Comparison of ENCODE assay signal across 7 cellular contexts in genomic region chr5:79612667-79613190, GRCh38. TPM values are rescaled to one million over a fixed set of nuclear protein-coding genes. Genes with fewer than 3 reads are reported as not detected.
DNase-seq lines count a peak whose midpoint lies in the region; ATAC-seq and TF ChIP-seq lines count a peak whose summit lies in the region.

No MANE protein-coding gene starts in this region.

- no peak for TF ChIP-seq POLR2A in esophagus squamous epithelium (IDR thresholded peaks at IDR 0.05)

- H3K9me3 ChIP-seq in SJSA1 (replicated peaks) (peaks cover 5% of the 10 kb centered on the region), esophagus squamous epithelium (peaks cover 0 to 6% (median 4%) of the 10 kb centered on the region in 3 donors), osteoblast (ENCODE audit: low read depth, low read length) (no peaks in the 10 kb centered on the region)

- ATAC-seq in GM18858 (IDR thresholded peaks at IDR 0.05; ENCODE audit: unreplicated experiment) (peak; percentile 10), HG02763 (IDR thresholded peaks at IDR 0.05; ENCODE audit: unreplicated experiment) (peak; percentile 6)

- intact Hi-C loops in esophagus squamous epithelium (cut with DNase I) = no loop called here

- no peaks in the 10 kb centered on the region for H3K27me3 ChIP-seq in SJSA1 (replicated peaks)
- no peaks in the 10 kb centered on the region for H3K27me3 ChIP-seq in esophagus squamous epithelium
- no peaks in the 10 kb centered on the region for H3K27me3 ChIP-seq in osteoblast (ENCODE audit: insufficient read depth, low read length)

- H3K36me3 ChIP-seq in SJSA1 = peaks cover 31% of the 10 kb centered on the region
- peaks cover 0 to 28% (median 0%) of the 10 kb centered on the region in 3 donors for H3K36me3 ChIP-seq in esophagus squamous epithelium
- peaks cover 13% of the 10 kb centered on the region for H3K36me3 ChIP-seq in osteoblast (ENCODE audit: insufficient read depth, low read length)

- peaks cover 53% of the 10 kb centered on the region for H3K79me2 ChIP-seq in osteoblast (ENCODE audit: insufficient read depth, low read length)

- peaks cover 6% of the 10 kb centered on the region for H4K20me1 ChIP-seq in osteoblast (ENCODE audit: insufficient read depth, low read length)

- H3K4me2 ChIP-seq in osteoblast (ENCODE audit: insufficient read depth, low read length) = peak overlapping the region; percentile 90

- TF ChIP-seq CTCF in esophagus squamous epithelium (IDR thresholded peaks at IDR 0.05) (no peak), osteoblast (IDR thresholded peaks at IDR 0.05; ENCODE audit: extremely low read depth, low read depth, low read length) (no peak)

- H3K4me1 ChIP-seq in SJSA1 (replicated peaks) (peaks cover 5% of the 10 kb centered on the region), esophagus squamous epithelium (peaks cover 7 to 38% (median 12%) of the 10 kb centered on the region in 3 donors), osteoblast (ENCODE audit: insufficient read depth, low read length) (peaks cover 10% of the 10 kb centered on the region)

- H3K27ac ChIP-seq in SJSA1 = peak overlapping the region; percentile 89
- H3K27ac ChIP-seq in esophagus squamous epithelium = peak overlapping the region; percentile 91 to 92 (median 91)
- peak overlapping the region; percentile 94 for H3K27ac ChIP-seq in osteoblast (ENCODE audit: low read depth, low read length)

- H2AFZ ChIP-seq in osteoblast (ENCODE audit: low read length) = peak overlapping the region; percentile 98

- H3K4me3 ChIP-seq in SJSA1 (peak overlapping the region; percentile 90), esophagus squamous epithelium (peak overlapping the region; percentile 59 to 82 (median 72)), osteoblast (ENCODE audit: insufficient read depth, low read length) (peak overlapping the region; percentile 96)

- 0% methylated on average over 7 to 14 of the region's 24 CpGs for WGBS in esophagus squamous epithelium, 2 donors

- DNase-seq in SJSA1 (ENCODE audit: low read depth in 1 of 2, low spot score in 2 of 2) (no peak), esophagus squamous epithelium (lab: John Stamatoyannopoulos, UW) (no peak), osteoblast (ENCODE audit: insufficient read length, low spot score, missing footprints) (peak; percentile 71), NCI-H2107 (lab: John Stamatoyannopoulos, UW) (no peak), NK-92 (lab: John Stamatoyannopoulos, UW; ENCODE audit: unreplicated experiment) (no peak)

RNA-seq across cellular contexts. Expression of gene TENT2, which starts 0.5 kb away (rescaled TPM):
- 28.5 and 34.5 TPM in 2 replicates for total RNA-seq in SJSA1 (2014; rRNA removed; shearing (Covaris generic))
- total RNA-seq in esophagus squamous epithelium (10 to 100 TPM; 31.5 to 56.1 (median 47.1) TPM), osteoblast (65.9 and 77.5 TPM in 2 replicates)
